Comparison of ENCODE assay signal across 1 cellular context in genomic region chr7:50467817-50468610, GRCh38.
TF ChIP-seq lines count a peak whose summit lies in the region.

No MANE protein-coding gene starts in this region.

TF ChIP-seq in HepG2, 621 proteins besides CTCF, POLR2A, EP300 and RAD21 (continued from another document and continues in another):
- no peak for TF ChIP-seq ISL2 (CRISPR knock-in tag; IDR thresholded peaks at IDR 0.05)
- TF ChIP-seq THAP9 (CRISPR knock-in tag; IDR thresholded peaks at IDR 0.05; ENCODE audit: borderline replicate concordance), result no peak
- TF ChIP-seq NR2F6 (IDR thresholded peaks at IDR 0.05), result no peak
- TF ChIP-seq NR2F6 (CRISPR knock-in tag; IDR thresholded peaks at IDR 0.05), result 0 out of 2 replicates have a peak, but pooled peaks have one; percentile 17
- no peak for TF ChIP-seq RARG (CRISPR knock-in tag; IDR thresholded peaks at IDR 0.05; ENCODE audit: low read depth)
- no peak for TF ChIP-seq ZFP36L2 (CRISPR knock-in tag; IDR thresholded peaks at IDR 0.05)
- no peak for TF ChIP-seq ZHX1 (CRISPR knock-in tag; IDR thresholded peaks at IDR 0.05; ENCODE audit: low read depth)
- no peak for TF ChIP-seq ZNF512 (CRISPR knock-in tag; IDR thresholded peaks at IDR 0.05)
- no peak for TF ChIP-seq ZNF180 (CRISPR knock-in tag; IDR thresholded peaks at IDR 0.05; ENCODE audit: borderline replicate concordance, low read depth)
- peak; percentile 85 for TF ChIP-seq ZNF687 (CRISPR knock-in tag; IDR thresholded peaks at IDR 0.05)
- no peak for TF ChIP-seq THRA (CRISPR knock-in tag; IDR thresholded peaks at IDR 0.05; ENCODE audit: borderline replicate concordance)
- TF ChIP-seq HDAC6 (IDR thresholded peaks at IDR 0.05; ENCODE audit: low read depth, low read length), result no peak
- no peak for TF ChIP-seq ZNF646 (CRISPR knock-in tag; IDR thresholded peaks at IDR 0.05)
- no peak for TF ChIP-seq RORA (CRISPR knock-in tag; IDR thresholded peaks at IDR 0.05)
- no peak for TF ChIP-seq CERS6 (CRISPR knock-in tag; IDR thresholded peaks at IDR 0.05)
- TF ChIP-seq TOPORS (CRISPR knock-in tag; IDR thresholded peaks at IDR 0.05), result no peak
- no peak for TF ChIP-seq HNF4G (IDR thresholded peaks at IDR 0.05; ENCODE audit: borderline replicate concordance, low read depth, low read length)
- 0 out of 2 replicates have a peak, but pooled peaks have one; percentile 45 for TF ChIP-seq HNF4G (CRISPR knock-in tag; IDR thresholded peaks at IDR 0.05; ENCODE audit: borderline replicate concordance, low read depth)
- peak; percentile 70 for TF ChIP-seq ZNF605 (CRISPR knock-in tag; IDR thresholded peaks at IDR 0.05)
- no peak for TF ChIP-seq ZNF83 (CRISPR knock-in tag; IDR thresholded peaks at IDR 0.05; ENCODE audit: borderline replicate concordance)
- no peak for TF ChIP-seq POLR2AphosphoS5 (IDR thresholded peaks at IDR 0.05; ENCODE audit: low read depth, low read length)
- no peak for TF ChIP-seq CSRNP1 (CRISPR knock-in tag; IDR thresholded peaks at IDR 0.05)
- TF ChIP-seq YEATS4 (CRISPR knock-in tag; IDR thresholded peaks at IDR 0.05; ENCODE audit: borderline replicate concordance), result no peak
- TF ChIP-seq ZFP37 (CRISPR knock-in tag; IDR thresholded peaks at IDR 0.05; ENCODE audit: borderline replicate concordance), result no peak
- TF ChIP-seq ZNF24 (IDR thresholded peaks at IDR 0.05), result no peak
- no peak for TF ChIP-seq NR2F2 (IDR thresholded peaks at IDR 0.05; ENCODE audit: borderline replicate concordance, low read depth)
- TF ChIP-seq BATF2 (CRISPR knock-in tag; IDR thresholded peaks at IDR 0.05), result no peak
- TF ChIP-seq TCF12 (IDR thresholded peaks at IDR 0.05), result no peak
- TF ChIP-seq TCF12 (CRISPR knock-in tag; IDR thresholded peaks at IDR 0.05), result no peak
- no peak for TF ChIP-seq CREM (IDR thresholded peaks at IDR 0.05)
- TF ChIP-seq CREM (CRISPR knock-in tag; IDR thresholded peaks at IDR 0.05), result no peak
- TF ChIP-seq DNMT1 (CRISPR knock-in tag; IDR thresholded peaks at IDR 0.05), result no peak
- TF ChIP-seq FOXK1 (CRISPR knock-in tag; IDR thresholded peaks at IDR 0.05; ENCODE audit: borderline replicate concordance, low read depth), result peak; percentile 36; the same call in 1 of the 2 replicates
- TF ChIP-seq ZIK1 (CRISPR knock-in tag; IDR thresholded peaks at IDR 0.05; ENCODE audit: borderline replicate concordance, low read depth), result no peak
- TF ChIP-seq NFRKB (IDR thresholded peaks at IDR 0.05), result no peak
- TF ChIP-seq MBNL3 (CRISPR knock-in tag; conservative IDR thresholded peaks at IDR 0.05), result no peak
- TF ChIP-seq MAFF (IDR thresholded peaks at IDR 0.05; ENCODE audit: low read depth, low read length), result no peak
